Comparison of ENCODE assay signal across 8 cellular contexts in genomic region chr14:28754209-28754985, GRCh38. TPM values are rescaled to one million over a fixed set of nuclear protein-coding genes. Genes with fewer than 3 reads are reported as not detected.
DNase-seq lines count a peak whose midpoint lies in the region; ATAC-seq and TF ChIP-seq lines count a peak whose summit lies in the region.

No MANE protein-coding gene starts in this region.

- H3K79me2 ChIP-seq in PC-3 (ENCODE audit: low read length): no peaks in the 10 kb centered on the region

- H3K4me3 ChIP-seq in PC-3 (ENCODE audit: low read length) (no peak overlapping the region), esophagus muscularis mucosa (no peak overlapping the region)

- no peak overlapping the region for H3K27ac ChIP-seq in PC-3 (ENCODE audit: low read length)
- no peak overlapping the region for H3K27ac ChIP-seq in esophagus muscularis mucosa (replicated peaks in 1 of 4)

- no peaks in the 10 kb centered on the region for H3K9me2 ChIP-seq in PC-3 (replicated peaks; ENCODE audit: low read length)

- H3K4me2 ChIP-seq in PC-3 (ENCODE audit: low read length): no peak overlapping the region

- H4K20me1 ChIP-seq in PC-3 (ENCODE audit: low read length): 0 out of 2 replicates have a peak, but pooled peaks cover 7% of the 10 kb centered on the region

- H3K9ac ChIP-seq in PC-3 (ENCODE audit: low read length): no peak overlapping the region

- H3K36me3 ChIP-seq in PC-3 (ENCODE audit: low read depth, low read length) (no peaks in the 10 kb centered on the region), esophagus muscularis mucosa (no peaks in the 10 kb centered on the region)

- 19% methylated on average over 9 of the region's 9 CpGs for WGBS in esophagus muscularis mucosa

- POLR2A ChIA-PET in PC-3 (lab: Charles Lee; ENCODE audit: unreplicated experiment): no interaction called here

- peak; percentile 94 for TF ChIP-seq CTCF in PC-3 (conservative IDR thresholded peaks at IDR 0.05; ENCODE audit: low read depth, low read length)
- peak; percentile 59 to 72 (median 62) for TF ChIP-seq CTCF in esophagus muscularis mucosa (IDR thresholded peaks at IDR 0.05)

- TF ChIP-seq EP300 in esophagus muscularis mucosa (IDR thresholded peaks at IDR 0.05): no peak

- H3K27me3 ChIP-seq in PC-3 (ENCODE audit: low read length) (peaks cover 51% of the 10 kb centered on the region), esophagus muscularis mucosa (peaks cover 0 to 66% (median 9%) of the 10 kb centered on the region in 4 donors)

- H3F3A ChIP-seq in PC-3 (ENCODE audit: low read length, unreplicated experiment): no peaks in the 10 kb centered on the region

- intact Hi-C loops in PC-3 (cut with micrococcal nuclease) (loop anchor here (1.0 to 5.0 kb wide), 3 partner anchors 117 to 1251 kb away; no protein-coding TSS in a partner anchor), esophagus muscularis mucosa (cut with DNase I) (loop anchor here (5.0 to 10.0 kb wide), 2 partner anchors 470 to 783 kb away; no protein-coding TSS in a partner anchor)

- ATAC-seq in HG02852 (IDR thresholded peaks at IDR 0.05; ENCODE audit: unreplicated experiment) (peak; percentile 55), PC-3 (peak; percentile 68), GM18520 (IDR thresholded peaks at IDR 0.05; ENCODE audit: unreplicated experiment) (no peak)

- CTCF ChIA-PET in PC-3 (lab: Charles Lee): no interaction called here

- BruUV-seq in PC-3 (replicated peaks; lab: Mats Ljungman, UMichigan): no TSS peak

- no peak overlapping the region for H2AFZ ChIP-seq in PC-3 (ENCODE audit: low read length)

- TF ChIP-seq POLR2A in esophagus muscularis mucosa (IDR thresholded peaks at IDR 0.05; ENCODE audit: low read depth): no peak

- H3K9me3 ChIP-seq in PC-3 (ENCODE audit: low read length) (no peaks in the 10 kb centered on the region), esophagus muscularis mucosa (no peaks in the 10 kb centered on the region)

- H3K4me1 ChIP-seq in PC-3 (ENCODE audit: insufficient read depth, low read length): peaks cover 4% of the 10 kb centered on the region; the same call in 1 of the 2 replicates
- H3K4me1 ChIP-seq in esophagus muscularis mucosa: peaks cover 4 to 27% (median 15%) of the 10 kb centered on the region in 4 donors

- DNase-seq in GM03348 (ENCODE audit: low spot score) (peak; percentile 64), PC-3 (peak; percentile 78), esophagus muscularis mucosa (ENCODE audit: extremely low spot score) (no peak), retina (peak; percentile 73)
- DNase-seq in activated naive CD4-positive, alpha-beta T cell treated with Interleukin-2 at 50 U/mL for 16 hours: no peak
- DNase-seq in activated CD4-positive, CD25-positive, alpha-beta regulatory T cell treated with anti-CD3 and anti-CD28 coated beads, Interleukin-2, amount 50 U/mL, for 72 hours: no peak

RNA-seq across cellular contexts. Expression of gene FOXG1, which starts 12.2 kb away (rescaled TPM):
- total RNA-seq in PC-3 (2014; rRNA removed) (not detected in 2 replicates), esophagus muscularis mucosa (1 to 10 TPM in 1 of 4 donors, under 1 TPM in 3; 0.65 to 1.2 (median 0.75) TPM)

Comparison
In these comparisons a context has a peak if more than half of its experiments do, and no peak if none do; other contexts are left out.
1. DNase-seq: peak in GM03348 (single experiment), PC-3 (single experiment) and retina (single experiment); none in esophagus muscularis mucosa (single experiment), activated naive CD4-positive, alpha-beta T cell treated with Interleukin-2 at 50 U/mL for 16 hours (single experiment) and activated CD4-positive, CD25-positive, alpha-beta regulatory T cell treated with anti-CD3 and anti-CD28 coated beads, Interleukin-2, amount 50 U/mL, for 72 hours (single experiment).